In the genomic region with DNA sequence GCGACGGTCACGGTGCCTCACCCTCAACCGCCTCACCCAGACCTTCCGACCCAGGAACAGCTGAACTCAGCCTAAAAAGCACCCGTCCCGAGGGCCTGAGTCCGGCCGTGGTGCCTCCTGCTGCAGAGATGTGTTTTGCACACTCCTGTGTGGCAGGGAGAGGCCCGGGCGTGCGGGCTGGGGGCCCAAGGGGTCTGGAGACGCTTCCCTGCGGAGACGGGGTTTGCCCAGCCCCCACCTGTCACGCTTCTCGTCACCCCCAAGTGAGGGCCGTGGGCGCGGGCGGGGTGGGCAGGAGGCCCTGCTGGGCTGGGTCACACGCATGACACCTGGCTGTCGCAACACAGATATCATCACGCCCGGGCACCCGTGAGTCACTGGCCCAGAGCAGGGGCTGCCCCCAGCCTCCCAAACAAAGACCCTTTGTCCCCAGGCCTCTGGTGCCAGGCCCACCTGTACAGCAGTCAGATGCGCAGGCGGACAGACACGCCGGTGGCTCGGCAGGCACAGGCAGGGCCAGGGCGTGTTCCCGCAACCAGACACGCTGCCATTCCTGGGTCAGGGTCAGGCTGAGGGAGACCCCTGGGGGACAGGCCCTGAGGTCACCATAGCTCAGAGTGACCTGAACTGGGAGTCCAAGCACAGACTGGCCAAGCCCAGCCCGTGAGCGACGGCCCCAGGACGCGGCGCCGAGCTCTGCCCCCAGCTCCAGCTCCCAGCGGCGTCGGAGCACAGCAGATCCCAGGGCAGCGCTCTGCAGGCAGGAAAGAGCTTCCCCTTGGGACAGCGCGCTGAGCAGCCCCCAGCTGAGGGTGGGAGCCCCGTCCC, we compare ENCODE assay signal across 13 cellular contexts. TPM values are rescaled to one million over a fixed set of nuclear protein-coding genes. Genes with fewer than 3 reads are reported as not detected.
A peak's percentile ranks its signal among the peaks of the same experiment; 100 is the strongest.
DNase-seq lines count a peak whose midpoint lies in the region; ATAC-seq and TF ChIP-seq lines count a peak whose summit lies in the region.
"Had no signal": no experiment of that assay in that cellular context is flagged by ENCODE, and none has a peak within 500 bp of the region (broad histone marks: within the 10 kb centered on the region; RNA-seq: fewer than 3 reads in every experiment).

No MANE protein-coding gene starts in this region.

- DNase-seq in GM13977 (ENCODE audit: low spot score) (peak; percentile 68), RWPE1 (ENCODE audit: low spot score) (no peak), memory B cell (ENCODE audit: low spot score in 2 of 2) (no peak), ascending aorta (ENCODE audit: low spot score in 2 of 2) (no peak), NCI-H510A (lab: John Stamatoyannopoulos, UW) (no peak)
- DNase-seq: activated T-cell treated with anti-CD3 and anti-CD28 coated beads, Interleukin-2, amount 50 U/mL, for 24 hours; NCI-H1694; psoas muscle; upper lobe of right lung had no signal

- POLR2A ChIA-PET in RWPE1 (lab: Yijun Ruan, JAX; ENCODE audit: low non-redundant PET) = interaction anchor here (0.9 kb wide), 1 partner anchor 8 kb away, joined by 3 read pairs; no protein-coding TSS in a partner anchor

- no peaks in the 10 kb centered on the region for H3K36me3 ChIP-seq in ascending aorta
- H3K36me3 ChIP-seq: cardiac muscle cell, upper lobe of right lung had no signal

- peak overlapping the region; percentile 27 for H3K4me3 Mint-ChIP-seq in memory B cell
- H3K4me3 Mint-ChIP-seq: activated T-cell treated with anti-CD3 and anti-CD28 coated beads, Interleukin-2, amount 50 U/mL, for 24 hours had no signal

- in situ Hi-C loops in GM13977 (cut with MboI; ENCODE audit: low pct_unique_long_range_greater_than_20kb, low sequenced_read_pairs, unreplicated experiment) = no loop called here

- no peaks in the 10 kb centered on the region for H3K9me3 ChIP-seq in ascending aorta
- H3K9me3 ChIP-seq: upper lobe of right lung had no signal

- peaks cover 10% of the 10 kb centered on the region for H3K27me3 Mint-ChIP-seq in memory B cell
- H3K27me3 Mint-ChIP-seq: activated T-cell treated with anti-CD3 and anti-CD28 coated beads, Interleukin-2, amount 50 U/mL, for 24 hours had no signal

- no peak for TF ChIP-seq CTCF in GM13977 (IDR thresholded peaks at IDR 0.05; ENCODE audit: extremely low read depth, insufficient read depth, missing control alignments)
- TF ChIP-seq CTCF in RWPE1 (conservative IDR thresholded peaks at IDR 0.05; ENCODE audit: low read depth) = no peak
- no peak for TF ChIP-seq CTCF in ascending aorta (IDR thresholded peaks at IDR 0.05)

- ATAC-seq in memory B cell (ENCODE audit: low read depth) = peak; percentile 66
- no peak for ATAC-seq in GM19467 (IDR thresholded peaks at IDR 0.05; ENCODE audit: unreplicated experiment)
- ATAC-seq: upper lobe of right lung had no signal

- H3K4me3 ChIP-seq in ascending aorta = no peak overlapping the region
- H3K4me3 ChIP-seq: cardiac muscle cell, psoas muscle, upper lobe of right lung had no signal

- H3K4me1 Mint-ChIP-seq in memory B cell = peaks cover 10% of the 10 kb centered on the region

- H3K4me1 ChIP-seq in ascending aorta = peaks cover 1 to 2% of the 10 kb centered on the region in 2 donors

- H3K27ac ChIP-seq in RWPE1 (peak overlapping the region; percentile 81), ascending aorta (no peak overlapping the region)
- H3K27ac ChIP-seq: cardiac muscle cell, psoas muscle, upper lobe of right lung had no signal

- H3K27me3 ChIP-seq in ascending aorta = no peaks in the 10 kb centered on the region
- H3K27me3 ChIP-seq: cardiac muscle cell had no signal

- CTCF ChIA-PET in RWPE1 (lab: Yijun Ruan, JAX) = interaction anchor here (1.7 to 2.7 kb wide), 2 partner anchors 53 to 116 kb away, joined by 8 to 11 read pairs; no protein-coding TSS in a partner anchor

- intact Hi-C loops in ascending aorta (cut with DNase I) = no loop called here

- H3K9me3 Mint-ChIP-seq in memory B cell = no peaks in the 10 kb centered on the region
- H3K9me3 Mint-ChIP-seq: activated T-cell treated with anti-CD3 and anti-CD28 coated beads, Interleukin-2, amount 50 U/mL, for 24 hours had no signal

- H3K36me3 Mint-ChIP-seq in memory B cell = no peaks in the 10 kb centered on the region

- H3K27ac Mint-ChIP-seq in memory B cell = no peak overlapping the region
- H3K27ac Mint-ChIP-seq: activated T-cell treated with anti-CD3 and anti-CD28 coated beads, Interleukin-2, amount 50 U/mL, for 24 hours had no signal

RNA-seq across cellular contexts. Expression of gene B3GALT6, which starts 6.1 kb away (rescaled TPM):
- 94.9 TPM for total RNA-seq in ascending aorta

RNA-seq across cellular contexts. Expression of gene SDF4, which starts 6.3 kb away (rescaled TPM):
- 223 TPM for total RNA-seq in ascending aorta

RNA-seq across cellular contexts. Expression of gene C1QTNF12, which starts 8.4 kb away (rescaled TPM):
- not detected for total RNA-seq in ascending aorta
- total RNA-seq: liver had no signal

RNA-seq across cellular contexts. Expression of gene TNFRSF4, which starts 24.1 kb away (rescaled TPM):
- total RNA-seq in ascending aorta = 4.8 TPM
- total RNA-seq: cardiac muscle cell had no signal

RNA-seq across cellular contexts. Expression of gene TNFRSF18, which starts 31.7 kb away (rescaled TPM):
- not detected for total RNA-seq in ascending aorta
- total RNA-seq: cardiac muscle cell, OCI-LY7 had no signal
